In genomic region chr17:1650731-1651558, GRCh38 we compare ENCODE assay signal across 11 cellular contexts. TPM values are rescaled to one million over a fixed set of nuclear protein-coding genes. Genes with fewer than 3 reads are reported as not detected.
DNase-seq lines count a peak whose midpoint lies in the region; ATAC-seq, FAIRE-seq and TF ChIP-seq lines count a peak whose summit lies in the region.
"Had no signal": no experiment of that assay in that cellular context is flagged by ENCODE, and none has a peak within 500 bp of the region (broad histone marks: within the 10 kb centered on the region; RNA-seq: fewer than 3 reads in every experiment).

No MANE protein-coding gene starts in this region.

- no peaks in the 10 kb centered on the region for H3K79me2 ChIP-seq in OCI-LY3 (ENCODE audit: low read length)
- H3K79me2 ChIP-seq in endothelial cell of umbilical vein (ENCODE audit: control insufficient read depth, insufficient read depth, low read length) = no peaks in the 10 kb centered on the region

- DNase-seq in CD1c-positive myeloid dendritic cell (ENCODE audit: extremely low spot score) (peak; percentile 38), endothelial cell of umbilical vein (ENCODE audit: low read depth, low spot score) (no peak), psoas muscle (no peak), GDM1 (lab: John Stamatoyannopoulos, UW) (no peak), NCI-H526 (lab: John Stamatoyannopoulos, UW) (no peak)
- DNase-seq: activated naive CD4-positive, alpha-beta T cell; dermis blood vessel endothelial cell; NCI-H524 treated with DMSO at 0.1 percent for 48 hours had no signal

- POLR2A ChIA-PET in endothelial cell of umbilical vein (lab: Charles Lee) = interaction anchor here (0.6 kb wide), 1 partner anchor 171 kb away, joined by 6 read pairs; no protein-coding TSS in a partner anchor

- H3K9me3 ChIP-seq in OCI-LY3 (ENCODE audit: insufficient read depth, low read length) (no peaks in the 10 kb centered on the region), endothelial cell of umbilical vein (replicated peaks; ENCODE audit: control insufficient read depth, insufficient read depth, low read length) (no peaks in the 10 kb centered on the region), psoas muscle (no peaks in the 10 kb centered on the region)

- H3K9ac ChIP-seq in OCI-LY3 (ENCODE audit: low read length) (no peak overlapping the region), endothelial cell of umbilical vein (replicated peaks; ENCODE audit: extremely low read depth, insufficient read depth, low read length) (no peak overlapping the region)

- 66 to 80% (median 70%) methylated on average over 22 of the region's 22 CpGs for WGBS in psoas muscle, 3 donors

- H3K4me2 ChIP-seq in OCI-LY3 (ENCODE audit: low read length) (no peak overlapping the region), endothelial cell of umbilical vein (ENCODE audit: insufficient read depth, low read length) (no peak overlapping the region)

- H3K27ac ChIP-seq in OCI-LY3 (ENCODE audit: low read length) = peak overlapping the region; percentile 28
- no peak overlapping the region for H3K27ac ChIP-seq in endothelial cell of umbilical vein (ENCODE audit: insufficient read depth, low read depth, low read length)
- peak overlapping the region; percentile 100 for H3K27ac ChIP-seq in psoas muscle

- H3K9me1 ChIP-seq in endothelial cell of umbilical vein (replicated peaks; ENCODE audit: control insufficient read depth, extremely low read depth, insufficient read depth, low read length) = no peaks in the 10 kb centered on the region

- dilution Hi-C loops in endothelial cell of umbilical vein (cut with MboI; ENCODE audit: extremely low pct_ligation_motif_present, low sequenced_read_pairs) = no loop called here

- TSS peak; percentile 92 for BruUV-seq in endothelial cell of umbilical vein (replicated peaks; lab: Mats Ljungman, UMichigan)

- no peaks in the 10 kb centered on the region for H3K27me3 ChIP-seq in OCI-LY3 (ENCODE audit: low read depth, low read length)
- no peaks in the 10 kb centered on the region for H3K27me3 ChIP-seq in endothelial cell of umbilical vein (ENCODE audit: control insufficient read depth in 2 of 2, insufficient read depth in 2 of 2, low read length in 2 of 2)
- H3K27me3 ChIP-seq in psoas muscle (ENCODE audit: insufficient read depth in 3 of 3, low read length in 2 of 3) = no peaks in the 10 kb centered on the region

- H3K4me1 ChIP-seq in OCI-LY3 (ENCODE audit: low read length) = peaks cover 22% of the 10 kb centered on the region
- H3K4me1 ChIP-seq in endothelial cell of umbilical vein (ENCODE audit: control insufficient read depth, extremely low read depth, insufficient read depth, low read length) = peaks cover 25% of the 10 kb centered on the region
- peaks cover 23% of the 10 kb centered on the region for H3K4me1 ChIP-seq in psoas muscle

- H3K36me3 ChIP-seq in OCI-LY3 (replicated peaks; ENCODE audit: low read depth, low read length) (peaks cover 30% of the 10 kb centered on the region), endothelial cell of umbilical vein (ENCODE audit: control insufficient read depth in 2 of 2, extremely low read depth in 1 of 2, insufficient read depth in 2 of 2, low read length in 2 of 2) (peaks cover 29 to 40% of the 10 kb centered on the region in 2 experiments), psoas muscle (ENCODE audit: insufficient read depth in 1 of 2, low read depth in 1 of 2) (peaks cover 12 to 77% of the 10 kb centered on the region in 2 donors)

- CTCF ChIA-PET in endothelial cell of umbilical vein (lab: Charles Lee) = interaction anchor here (1.3 to 7.7 kb wide), 6 partner anchors 18 to 391 kb away, joined by 3 to 218 read pairs (median 6); no protein-coding TSS in a partner anchor

- TF ChIP-seq POLR2A in endothelial cell of umbilical vein (IDR thresholded peaks at IDR 0.05; ENCODE audit: low read depth, low read length) = no peak

- H2AFZ ChIP-seq in OCI-LY3 (ENCODE audit: low read depth, low read length) (no peak overlapping the region), endothelial cell of umbilical vein (ENCODE audit: low read depth, low read length) (no peak overlapping the region)

- intact Hi-C loops in endothelial cell of umbilical vein (cut with micrococcal nuclease) = no loop called here
- intact Hi-C loops in psoas muscle (cut with DNase I) = loop anchor here in 1 of 2 donors (2.0 kb wide), 1 partner anchor 18 kb away; no protein-coding TSS in a partner anchor

- no peak for FAIRE-seq in endothelial cell of umbilical vein (lab: Jason Lieb, UNC)

- ATAC-seq in psoas muscle = no peak
- no peak for ATAC-seq in HG02623 (IDR thresholded peaks at IDR 0.05; ENCODE audit: unreplicated experiment)
- no peak for ATAC-seq in GM18858 (IDR thresholded peaks at IDR 0.05; ENCODE audit: unreplicated experiment)

- TF ChIP-seq CTCF in OCI-LY3 (IDR thresholded peaks at IDR 0.05; ENCODE audit: low read depth, low read length) = no peak
- no peak for TF ChIP-seq CTCF in endothelial cell of umbilical vein (IDR thresholded peaks at IDR 0.05; ENCODE audit: extremely low read depth in 1 of 2, insufficient read depth in 1 of 2, low read depth in 1 of 2, low read length in 2 of 2)
- TF ChIP-seq CTCF in psoas muscle (IDR thresholded peaks at IDR 0.05) = no peak

- peaks cover 14% of the 10 kb centered on the region; the same call in 1 of the 2 replicates for H4K20me1 ChIP-seq in OCI-LY3 (ENCODE audit: insufficient read depth, low read length)
- H4K20me1 ChIP-seq in endothelial cell of umbilical vein (replicated peaks; ENCODE audit: control insufficient read depth, extremely low read depth, insufficient read depth, low read length) = no peaks in the 10 kb centered on the region

- H3K4me3 ChIP-seq in OCI-LY3 (ENCODE audit: low read length) = no peak overlapping the region
- H3K4me3 ChIP-seq in endothelial cell of umbilical vein (replicated peaks in 1 of 3; ENCODE audit: insufficient read depth in 1 of 3, low read depth in 1 of 3, low read length in 3 of 3) = no peak overlapping the region
- H3K4me3 ChIP-seq in psoas muscle = peak overlapping the region; percentile 90

RNA-seq across cellular contexts. Expression of gene RILP, which starts 1.3 kb away (rescaled TPM):
- total RNA-seq in endothelial cell of umbilical vein = 8.9 and 9.4 TPM in 2 replicates
- polyA plus RNA-seq in endothelial cell of umbilical vein = 9.3 and 10.0 TPM in 2 replicates
- polyA plus RNA-seq in endothelial cell of umbilical vein (2011; cell fraction: cytosol; rRNA removed) = 9.8 and 11.0 TPM in 2 replicates
- 7.8 and 10.0 TPM in 2 replicates for polyA plus RNA-seq in endothelial cell of umbilical vein (2011; cell fraction: nucleus; rRNA removed)
- 6.9 and 10.5 TPM in 2 replicates for polyA plus RNA-seq in endothelial cell of umbilical vein (2012)
- 3.7 and 4.1 TPM in 2 replicates for polyA minus RNA-seq in endothelial cell of umbilical vein
- 6.1 TPM for polyA minus RNA-seq in endothelial cell of umbilical vein (2011; cell fraction: cytosol; rRNA and poly(A)+ RNA removed)
- polyA minus RNA-seq in endothelial cell of umbilical vein (2011; cell fraction: nucleus; rRNA and poly(A)+ RNA removed) = 1.2 and 2.6 TPM in 2 replicates
- total RNA-seq in psoas muscle = 10 to 100 TPM; 23.3 to 44.5 (median 29.8) TPM
- 10 to 100 TPM; 26.8 to 49.9 (median 39.1) TPM for polyA plus RNA-seq in psoas muscle

RNA-seq across cellular contexts. Expression of gene SCARF1, which starts 5.4 kb away (rescaled TPM):
- total RNA-seq in endothelial cell of umbilical vein = 91.5 and 93.7 TPM in 2 replicates
- polyA plus RNA-seq in endothelial cell of umbilical vein = 52.8 and 57.8 TPM in 2 replicates
- polyA plus RNA-seq in endothelial cell of umbilical vein (2011; cell fraction: cytosol; rRNA removed) = 27.0 and 37.5 TPM in 2 replicates
- 70.0 and 70.6 TPM in 2 replicates for polyA plus RNA-seq in endothelial cell of umbilical vein (2011; cell fraction: nucleus; rRNA removed)
- polyA plus RNA-seq in endothelial cell of umbilical vein (2012) = 35.4 and 36.1 TPM in 2 replicates
- polyA minus RNA-seq in endothelial cell of umbilical vein = 28.8 and 29.1 TPM in 2 replicates
- not detected for polyA minus RNA-seq in endothelial cell of umbilical vein (2011; cell fraction: cytosol; rRNA and poly(A)+ RNA removed)
- 19.8 and 29.4 TPM in 2 replicates for polyA minus RNA-seq in endothelial cell of umbilical vein (2011; cell fraction: nucleus; rRNA and poly(A)+ RNA removed)
- total RNA-seq in psoas muscle = 1 to 10 TPM; 5.2 to 8.9 (median 6.4) TPM
- 1 to 10 TPM; 2.0 to 4.9 (median 4.1) TPM for polyA plus RNA-seq in psoas muscle

RNA-seq across cellular contexts. Expression of gene SLC43A2, which starts 22.3 kb away (rescaled TPM):
- total RNA-seq in endothelial cell of umbilical vein (41.7 and 54.6 TPM in 2 replicates), psoas muscle (10 to 100 TPM; 10.1 to 70.5 (median 30.0) TPM)
- polyA plus RNA-seq in endothelial cell of umbilical vein (50.9 and 52.0 TPM in 2 replicates), psoas muscle (10 to 100 TPM in 2 of 3 donors, 1 to 10 TPM in 1; 9.5 to 21.7 (median 19.0) TPM)
- 37.2 and 44.2 TPM in 2 replicates for polyA plus RNA-seq in endothelial cell of umbilical vein (2011; cell fraction: cytosol; rRNA removed)
- polyA plus RNA-seq in endothelial cell of umbilical vein (2011; cell fraction: nucleus; rRNA removed) = 30.8 and 31.4 TPM in 2 replicates
- 64.6 and 71.7 TPM in 2 replicates for polyA plus RNA-seq in endothelial cell of umbilical vein (2012)
- 77.7 and 82.9 TPM in 2 replicates for polyA minus RNA-seq in endothelial cell of umbilical vein
- 5.3 TPM for polyA minus RNA-seq in endothelial cell of umbilical vein (2011; cell fraction: cytosol; rRNA and poly(A)+ RNA removed)
- polyA minus RNA-seq in endothelial cell of umbilical vein (2011; cell fraction: nucleus; rRNA and poly(A)+ RNA removed) = 26.5 and 35.3 TPM in 2 replicates

RNA-seq across cellular contexts. Expression of gene PRPF8, which starts 33.7 kb away (rescaled TPM):
- total RNA-seq in endothelial cell of umbilical vein = 282 and 301 TPM in 2 replicates
- polyA plus RNA-seq in endothelial cell of umbilical vein = 215 and 230 TPM in 2 replicates
- 140 and 162 TPM in 2 replicates for polyA plus RNA-seq in endothelial cell of umbilical vein (2011; cell fraction: cytosol; rRNA removed)
- 382 and 429 TPM in 2 replicates for polyA plus RNA-seq in endothelial cell of umbilical vein (2011; cell fraction: nucleus; rRNA removed)
- 185 and 188 TPM in 2 replicates for polyA plus RNA-seq in endothelial cell of umbilical vein (2012)
- 426 and 435 TPM in 2 replicates for polyA minus RNA-seq in endothelial cell of umbilical vein
- polyA minus RNA-seq in endothelial cell of umbilical vein (2011; cell fraction: cytosol; rRNA and poly(A)+ RNA removed) = 351 TPM
- 222 and 293 TPM in 2 replicates for polyA minus RNA-seq in endothelial cell of umbilical vein (2011; cell fraction: nucleus; rRNA and poly(A)+ RNA removed)
- total RNA-seq in psoas muscle = 100 to 1,000 TPM; 218 to 305 (median 223) TPM
- 100 to 1,000 TPM in 1 of 3 donors, 10 to 100 TPM in 2; 84.8 to 138 (median 90.2) TPM for polyA plus RNA-seq in psoas muscle

RNA-seq across cellular contexts. Expression of gene TLCD2, which starts 59.2 kb away (rescaled TPM):
- total RNA-seq in endothelial cell of umbilical vein = 1.7 and 2.1 TPM in 2 replicates
- polyA plus RNA-seq in endothelial cell of umbilical vein = 0.72 TPM in 2 replicates
- polyA plus RNA-seq in endothelial cell of umbilical vein (2011; cell fraction: cytosol; rRNA removed) = 0.75 and 0.83 TPM in 2 replicates
- 0.70 and 0.83 TPM in 2 replicates for polyA plus RNA-seq in endothelial cell of umbilical vein (2011; cell fraction: nucleus; rRNA removed)
- 1.6 and 2.4 TPM in 2 replicates for polyA plus RNA-seq in endothelial cell of umbilical vein (2012)
- polyA minus RNA-seq in endothelial cell of umbilical vein = 0.98 and 1.0 TPM in 2 replicates
- 1.6 TPM for polyA minus RNA-seq in endothelial cell of umbilical vein (2011; cell fraction: cytosol; rRNA and poly(A)+ RNA removed)
- polyA minus RNA-seq in endothelial cell of umbilical vein (2011; cell fraction: nucleus; rRNA and poly(A)+ RNA removed) = 0.24 and 0.38 TPM in 2 replicates
- 1 to 10 TPM; 1.6 to 2.9 (median 1.9) TPM for total RNA-seq in psoas muscle
- 1 to 10 TPM; 1.1 to 1.4 (median 1.1) TPM for polyA plus RNA-seq in psoas muscle
